ENCODE assay signal across 8 cellular contexts in the genomic region with DNA sequence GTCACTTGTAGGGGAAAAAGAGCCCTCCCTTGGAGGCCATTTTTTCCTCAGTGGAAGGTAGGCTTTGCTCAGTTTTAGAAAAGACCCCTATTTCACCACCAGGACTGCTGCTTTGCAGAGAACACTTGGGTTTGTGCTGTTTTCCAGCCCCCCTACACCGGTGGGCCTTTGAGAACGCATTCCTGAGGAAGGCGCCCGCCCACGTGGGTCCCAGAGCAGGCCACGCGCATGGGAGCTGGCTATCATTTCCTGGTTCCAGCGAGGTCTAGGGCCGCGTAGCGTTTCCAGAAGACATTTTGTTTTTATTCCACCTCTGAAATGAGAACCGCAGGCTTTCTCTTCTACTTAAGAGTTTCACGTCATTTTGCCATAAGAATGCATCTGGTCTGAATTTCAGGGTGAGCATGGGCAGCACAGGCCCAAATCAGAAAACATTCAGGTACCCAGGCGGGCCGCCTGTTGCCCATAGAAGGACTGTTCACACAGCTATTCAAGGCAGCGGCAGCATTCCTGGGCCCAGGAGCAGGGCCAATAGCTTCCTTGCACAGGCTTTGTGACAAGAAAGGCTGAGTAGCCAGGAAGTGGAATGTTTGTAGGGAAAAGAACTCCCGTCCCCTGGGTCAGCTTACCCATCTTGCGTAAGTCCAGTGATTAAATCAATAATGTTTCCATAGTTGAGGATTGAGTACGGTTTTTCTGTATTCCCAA. TPM values are rescaled to one million over a fixed set of nuclear protein-coding genes. Genes with fewer than 3 reads are reported as not detected.
DNase-seq lines count a peak whose midpoint lies in the region; ATAC-seq lines count a peak whose summit lies in the region.

No MANE protein-coding gene starts in this region.

- H3K4me3 Mint-ChIP-seq in activated naive CD4-positive, alpha-beta T cell treated with anti-CD3 and anti-CD28 coated beads for 36 hours: peak overlapping the region; percentile 74

- intact Hi-C loops in activated naive CD4-positive, alpha-beta T cell treated with anti-CD3 and anti-CD28 coated beads for 36 hours (cut with micrococcal nuclease): loop anchor here (1.0 to 5.0 kb wide), 6 partner anchors 98 to 612 kb away; a partner anchor contains a TSS
- intact Hi-C loops in head of caudate nucleus (cut with DNase I): loop anchor here (10.0 kb wide), 1 partner anchor 49 kb away; a partner anchor contains a TSS

- peak overlapping the region; percentile 96 for H3K27ac Mint-ChIP-seq in activated naive CD4-positive, alpha-beta T cell treated with anti-CD3 and anti-CD28 coated beads for 36 hours

- no peaks in the 10 kb centered on the region for H3K9me3 Mint-ChIP-seq in activated naive CD4-positive, alpha-beta T cell treated with anti-CD3 and anti-CD28 coated beads for 36 hours

- no peaks in the 10 kb centered on the region for H3K27me3 Mint-ChIP-seq in activated naive CD4-positive, alpha-beta T cell treated with anti-CD3 and anti-CD28 coated beads for 36 hours (ENCODE audit: low read depth)

- ATAC-seq in GM21367 (IDR thresholded peaks at IDR 0.05; ENCODE audit: unreplicated experiment): no peak

- peaks cover 15% of the 10 kb centered on the region for H3K36me3 Mint-ChIP-seq in activated naive CD4-positive, alpha-beta T cell treated with anti-CD3 and anti-CD28 coated beads for 36 hours (ENCODE audit: low read depth)

- CTCF ChIA-PET in activated naive CD4-positive, alpha-beta T cell treated with anti-CD3 and anti-CD28 coated beads for 36 hours (lab: Charles Lee): interaction anchor here (1.0 to 1.2 kb wide), 2 partner anchors 19 to 97 kb away, joined by 3 read pairs; a partner anchor contains a TSS

- peaks cover 23% of the 10 kb centered on the region for H3K4me1 Mint-ChIP-seq in activated naive CD4-positive, alpha-beta T cell treated with anti-CD3 and anti-CD28 coated beads for 36 hours (ENCODE audit: low read depth)

- DNase-seq in activated T-cell treated with anti-CD3 and anti-CD28 coated beads, Interleukin-2, amount 50 U/mL, for 1 hour: peak; percentile 57
- DNase-seq in activated T-cell treated with anti-CD3 and anti-CD28 coated beads, Interleukin-2, amount 50 U/mL, for 48 hours: no peak
- DNase-seq in activated naive CD4-positive, alpha-beta T cell treated with anti-CD3 and anti-CD28 coated beads for 36 hours: no peak
- DNase-seq in head of caudate nucleus: peak in 35 of 42 donors; percentile 20 to 81 (median 58)
- peak; percentile 65 for DNase-seq in non-pigmented ciliary epithelial cell (ENCODE audit: low read depth)
- no peak for DNase-seq in NCI-H510A treated with DMSO at 0.1 percent for 48 hours (lab: John Stamatoyannopoulos, UW)
- DNase-seq in H4 (ENCODE audit: low spot score): no peak

RNA-seq across cellular contexts. Expression of a gene that starts 1.3 kb away (rescaled TPM):
- 10 to 100 TPM; 21.0 to 23.3 TPM for total RNA-seq in activated naive CD4-positive, alpha-beta T cell treated with anti-CD3 and anti-CD28 coated beads for 36 hours
- 8.4 and 11.4 TPM in 2 replicates for total RNA-seq in H4 (2014; rRNA removed; shearing (Covaris generic))

RNA-seq across cellular contexts. Expression of a gene that starts 9.5 kb away (rescaled TPM):
- 10 to 100 TPM; 10.8 to 11.3 TPM for total RNA-seq in activated naive CD4-positive, alpha-beta T cell treated with anti-CD3 and anti-CD28 coated beads for 36 hours
- total RNA-seq in H4 (2014; rRNA removed; shearing (Covaris generic)): 7.6 and 7.8 TPM in 2 replicates

RNA-seq across cellular contexts. Expression of a gene that starts 20.7 kb away (rescaled TPM):
- 10 to 100 TPM; 27.3 to 30.9 TPM for total RNA-seq in activated naive CD4-positive, alpha-beta T cell treated with anti-CD3 and anti-CD28 coated beads for 36 hours
- total RNA-seq in H4 (2014; rRNA removed; shearing (Covaris generic)): 11.4 and 17.0 TPM in 2 replicates

RNA-seq across cellular contexts. Expression of a gene that starts 24.2 kb away (rescaled TPM):
- 10 to 100 TPM; 15.0 to 18.3 TPM for total RNA-seq in activated naive CD4-positive, alpha-beta T cell treated with anti-CD3 and anti-CD28 coated beads for 36 hours
- total RNA-seq in H4 (2014; rRNA removed; shearing (Covaris generic)): 6.3 and 8.8 TPM in 2 replicates

RNA-seq across cellular contexts. Expression of a gene that starts 48.9 kb away (rescaled TPM):
- total RNA-seq in activated naive CD4-positive, alpha-beta T cell treated with anti-CD3 and anti-CD28 coated beads for 36 hours: not detected
- not detected in 2 replicates for total RNA-seq in H4 (2014; rRNA removed; shearing (Covaris generic))

Comparison
In these comparisons a context has a peak if more than half of its experiments do, and no peak if none do; other contexts are left out.
1. DNase-seq: peak in activated T-cell treated with anti-CD3 and anti-CD28 coated beads, Interleukin-2, amount 50 U/mL, for 1 hour (single experiment), head of caudate nucleus (35 of 42) and non-pigmented ciliary epithelial cell (single experiment); none in activated T-cell treated with anti-CD3 and anti-CD28 coated beads, Interleukin-2, amount 50 U/mL, for 48 hours (0 of 2), activated naive CD4-positive, alpha-beta T cell treated with anti-CD3 and anti-CD28 coated beads for 36 hours (single experiment), NCI-H510A treated with DMSO at 0.1 percent for 48 hours (single experiment) and H4 (single experiment).